ENCODE assay signal across 11 cellular contexts in genomic region chr11:68470304-68470811, GRCh38. TPM values are rescaled to one million over a fixed set of nuclear protein-coding genes. Genes with fewer than 3 reads are reported as not detected.
DNase-seq lines count a peak whose midpoint lies in the region; ATAC-seq, FAIRE-seq and TF ChIP-seq lines count a peak whose summit lies in the region.
"Had no signal": no experiment of that assay in that cellular context is flagged by ENCODE, and none has a peak within 500 bp of the region (broad histone marks: within the 10 kb centered on the region; RNA-seq: fewer than 3 reads in every experiment).

No MANE protein-coding gene starts in this region.

- CTCF ChIA-PET in CD8-positive, alpha-beta T cell (lab: Charles Lee) = no interaction called here

- H3K4me1 ChIP-seq in CD8-positive, alpha-beta T cell (ENCODE audit: insufficient read depth, low read length) = peaks cover 74% of the 10 kb centered on the region

- H3K27ac Mint-ChIP-seq in CD8-positive, alpha-beta T cell = peak overlapping the region; percentile 77
- peak overlapping the region; percentile 81 to 82 for H3K27ac Mint-ChIP-seq in natural killer cell treated with Interleukin-12 subunit alpha and Interleukin-12 subunit beta and Interleukin-15 and Interleukin-18, amount 100 ng/mL, for 72 hours

- H3K4me1 Mint-ChIP-seq in CD8-positive, alpha-beta T cell (ENCODE audit: low read depth) = peaks cover 86% of the 10 kb centered on the region
- H3K4me1 Mint-ChIP-seq in natural killer cell treated with Interleukin-12 subunit alpha and Interleukin-12 subunit beta and Interleukin-15 and Interleukin-18, amount 100 ng/mL, for 72 hours (ENCODE audit: low read depth in 2 of 2) = peaks cover 75 to 88% of the 10 kb centered on the region in 2 donors

- no peak for ATAC-seq in CD8-positive, alpha-beta T cell
- peak; percentile 8 to 31 for ATAC-seq in natural killer cell treated with Interleukin-12 subunit alpha and Interleukin-12 subunit beta and Interleukin-15 and Interleukin-18, amount 100 ng/mL, for 72 hours
- no peak for ATAC-seq in HG03571 (IDR thresholded peaks at IDR 0.05; ENCODE audit: unreplicated experiment)

- no peak overlapping the region for H3K27ac ChIP-seq in CD8-positive, alpha-beta T cell (ENCODE audit: low read depth, low read length)
- H3K27ac ChIP-seq in angular gyrus (ENCODE audit: low read depth, low read length) (peak overlapping the region; percentile 77), coronary artery (no peak overlapping the region)

- no peaks in the 10 kb centered on the region for H3K9me3 ChIP-seq in CD8-positive, alpha-beta T cell (ENCODE audit: low read length)

- no peaks in the 10 kb centered on the region for H3K9me3 Mint-ChIP-seq in CD8-positive, alpha-beta T cell
- H3K9me3 Mint-ChIP-seq in natural killer cell treated with Interleukin-12 subunit alpha and Interleukin-12 subunit beta and Interleukin-15 and Interleukin-18, amount 100 ng/mL, for 72 hours = no peaks in the 10 kb centered on the region

- no peaks in the 10 kb centered on the region for H3K27me3 ChIP-seq in CD8-positive, alpha-beta T cell (ENCODE audit: insufficient read depth, low read length)

- no peak for FAIRE-seq in HTR-8/SVneo (lab: Jason Lieb, UNC)

- peaks cover 52% of the 10 kb centered on the region for H3K36me3 Mint-ChIP-seq in CD8-positive, alpha-beta T cell
- H3K36me3 Mint-ChIP-seq in natural killer cell treated with Interleukin-12 subunit alpha and Interleukin-12 subunit beta and Interleukin-15 and Interleukin-18, amount 100 ng/mL, for 72 hours = peaks cover 8% of the 10 kb centered on the region

- no peak for DNase-seq in CD8-positive, alpha-beta T cell
- DNase-seq in NCI-H1105 treated with DMSO at 0.1 percent for 48 hours (lab: John Stamatoyannopoulos, UW) = peak; percentile 45
- DNase-seq in natural killer cell treated with Interleukin-12 subunit alpha and Interleukin-12 subunit beta and Interleukin-15 and Interleukin-18, amount 100 ng/mL, for 72 hours (ENCODE audit: low spot score) = no peak
- DNase-seq in KBM-7 = no peak
- no peak for DNase-seq in HTR-8/SVneo (ENCODE audit: insufficient read length, low spot score)
- no peak for DNase-seq in coronary artery (ENCODE audit: low spot score)
- DNase-seq: NCI-H2107; stimulated activated CD4-positive, alpha-beta T cell treated with anti-CD3 and anti-CD28 coated beads, Interleukin-12 subunit alpha, Interleukin-12 subunit beta, amount 100 ng/mL, for 4 hours had no signal

- in situ Hi-C loops in KBM-7 (cut with MboI; ENCODE audit: low pct_unique_long_range_greater_than_20kb, low sequenced_read_pairs) = no loop called here

- no peak overlapping the region for H3K4me3 ChIP-seq in CD8-positive, alpha-beta T cell (ENCODE audit: low read depth, low read length)
- H3K4me3 ChIP-seq in coronary artery = no peak overlapping the region
- H3K4me3 ChIP-seq: lung had no signal

- TF ChIP-seq CTCF in CD8-positive, alpha-beta T cell (IDR thresholded peaks at IDR 0.05) = no peak
- TF ChIP-seq CTCF in coronary artery (IDR thresholded peaks at IDR 0.05) = no peak

- POLR2A ChIA-PET in CD8-positive, alpha-beta T cell (lab: Charles Lee) = no interaction called here

- no peaks in the 10 kb centered on the region for H3K27me3 Mint-ChIP-seq in CD8-positive, alpha-beta T cell (ENCODE audit: low read depth)
- H3K27me3 Mint-ChIP-seq in natural killer cell treated with Interleukin-12 subunit alpha and Interleukin-12 subunit beta and Interleukin-15 and Interleukin-18, amount 100 ng/mL, for 72 hours = no peaks in the 10 kb centered on the region

- no peaks in the 10 kb centered on the region for H3K36me3 ChIP-seq in CD8-positive, alpha-beta T cell (ENCODE audit: insufficient read depth, low read length)

- peak overlapping the region; percentile 63 for H3K4me3 Mint-ChIP-seq in CD8-positive, alpha-beta T cell
- H3K4me3 Mint-ChIP-seq in natural killer cell treated with Interleukin-12 subunit alpha and Interleukin-12 subunit beta and Interleukin-15 and Interleukin-18, amount 100 ng/mL, for 72 hours = peak overlapping the region; percentile 81

- intact Hi-C loops in CD8-positive, alpha-beta T cell (cut with DNase I, micrococcal nuclease) = loop anchor here in 1 of 2 experiments (5.0 kb wide), 1 partner anchor 37 kb away; no protein-coding TSS in a partner anchor

RNA-seq across cellular contexts. Expression of gene PPP6R3, which starts 9.8 kb away (rescaled TPM):
- total RNA-seq in CD8-positive, alpha-beta T cell = 100 to 1,000 TPM; 113 to 114 TPM
- 100 to 1,000 TPM; 188 to 189 TPM for total RNA-seq in natural killer cell treated with Interleukin-12 subunit alpha and Interleukin-12 subunit beta and Interleukin-15 and Interleukin-18, amount 100 ng/mL, for 72 hours

Comparison
In these comparisons a context has a peak if more than half of its experiments do, and no peak if none do; other contexts are left out.
1. ATAC-seq: peak in natural killer cell treated with Interleukin-12 subunit alpha and Interleukin-12 subunit beta and Interleukin-15 and Interleukin-18, amount 100 ng/mL, for 72 hours (2 of 2); none in CD8-positive, alpha-beta T cell (single experiment) and HG03571 (single experiment).